8 cellular contexts compared by ENCODE assay signal in the genomic region with DNA sequence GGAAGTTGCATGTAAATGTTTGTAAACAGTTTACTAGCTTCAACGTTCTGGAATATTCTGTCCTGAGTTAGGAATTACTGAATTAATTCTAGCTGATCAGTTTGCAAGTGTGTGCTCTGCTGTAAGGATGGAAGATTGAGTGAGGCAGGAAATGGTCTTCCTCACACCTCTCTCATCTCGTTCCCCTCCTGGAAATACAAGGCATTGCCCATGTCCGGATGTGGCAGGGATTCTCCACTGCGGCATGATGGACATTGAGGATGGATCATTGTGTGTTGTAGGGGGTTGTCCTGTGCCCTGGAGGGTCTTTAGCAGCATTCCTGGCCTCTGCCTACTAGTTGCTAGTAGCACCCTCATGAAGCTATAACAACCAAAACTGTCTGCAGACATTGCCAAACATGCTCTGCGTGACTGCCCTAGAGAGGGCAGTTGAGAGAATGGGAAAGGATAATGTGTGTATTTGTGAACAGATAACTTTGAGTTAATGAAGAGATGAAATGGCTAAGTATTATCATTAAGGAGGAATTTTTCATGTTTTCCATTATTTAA.
DNase-seq lines count a peak whose midpoint lies in the region; TF ChIP-seq lines count a peak whose summit lies in the region.

No MANE protein-coding gene starts in this region.

- H3K4me3 ChIP-seq in HL-60 (replicated peaks; ENCODE audit: insufficient read depth, low read length) (no peak overlapping the region), stomach smooth muscle (ENCODE audit: low read length in 2 of 2) (no peak overlapping the region)

- H3K27ac ChIP-seq in HL-60 (replicated peaks) (0 out of 2 replicates have a peak overlapping the region, but pooled peaks have one; percentile 5), layer of hippocampus (ENCODE audit: low read depth, low read length) (peak overlapping the region; percentile 60), stomach smooth muscle (ENCODE audit: low read length) (peak overlapping the region; percentile 74), RWPE1 (no peak overlapping the region)

- H3K36me3 ChIP-seq in stomach smooth muscle (ENCODE audit: control insufficient read depth in 2 of 2, insufficient read depth in 2 of 2, low read length in 2 of 2), result no peaks in the 10 kb centered on the region

- TF ChIP-seq CTCF in HL-60 (IDR thresholded peaks at IDR 0.05; ENCODE audit: insufficient read depth, low read length) (no peak), RWPE1 (conservative IDR thresholded peaks at IDR 0.05; ENCODE audit: low read depth) (no peak)

- no peak for DNase-seq in HL-60 (ENCODE audit: low read depth in 1 of 2, low spot score in 1 of 2)
- DNase-seq in activated T-cell treated with anti-CD3 and anti-CD28 coated beads, Interleukin-2, amount 50 U/mL, for 48 hours, result peak; percentile 29 to 35
- no peak for DNase-seq in anterior cingulate cortex (lab: John Stamatoyannopoulos, UW)
- DNase-seq in stimulated activated CD4-positive, alpha-beta T cell treated with anti-CD3 and anti-CD28 coated beads, Interleukin-4, amount 100 ng/mL, for 1 hour, result no peak
- no peak for DNase-seq in RWPE1 (ENCODE audit: low spot score)
- DNase-seq in SIG-M5 (lab: John Stamatoyannopoulos, UW), result no peak

- no peaks in the 10 kb centered on the region for H3K27me3 ChIP-seq in HL-60 (ENCODE audit: insufficient read depth, poor library complexity, severe bottlenecking)
- H3K27me3 ChIP-seq in layer of hippocampus (ENCODE audit: control insufficient read depth, insufficient read depth, low read length), result no peaks in the 10 kb centered on the region
- no peaks in the 10 kb centered on the region for H3K27me3 ChIP-seq in stomach smooth muscle (ENCODE audit: control insufficient read depth in 1 of 2, insufficient read depth in 2 of 2, low read length in 2 of 2)

- H3K4me1 ChIP-seq in stomach smooth muscle (ENCODE audit: control insufficient read depth, insufficient read depth, low read length), result peaks cover 19% of the 10 kb centered on the region

- POLR2A ChIA-PET in RWPE1 (lab: Yijun Ruan, JAX; ENCODE audit: low non-redundant PET), result no interaction called here

- H3K9ac ChIP-seq in stomach smooth muscle (ENCODE audit: low read length in 2 of 2), result peak overlapping the region in 1 of 2 donors; percentile 31

- H3K9me3 ChIP-seq in stomach smooth muscle (ENCODE audit: control insufficient read depth in 2 of 2, low read length in 2 of 2), result no peaks in the 10 kb centered on the region

- CTCF ChIA-PET in RWPE1 (lab: Yijun Ruan, JAX), result no interaction called here

Comparison
In these comparisons a context has a peak if more than half of its experiments do, and no peak if none do; other contexts are left out.
1. DNase-seq: peak in activated T-cell treated with anti-CD3 and anti-CD28 coated beads, Interleukin-2, amount 50 U/mL, for 48 hours (2 of 2); none in HL-60 (0 of 2), anterior cingulate cortex (0 of 58), stimulated activated CD4-positive, alpha-beta T cell treated with anti-CD3 and anti-CD28 coated beads, Interleukin-4, amount 100 ng/mL, for 1 hour (single experiment), RWPE1 (single experiment) and SIG-M5 (single experiment).